17 cellular contexts compared by ENCODE assay signal in the genomic region with DNA sequence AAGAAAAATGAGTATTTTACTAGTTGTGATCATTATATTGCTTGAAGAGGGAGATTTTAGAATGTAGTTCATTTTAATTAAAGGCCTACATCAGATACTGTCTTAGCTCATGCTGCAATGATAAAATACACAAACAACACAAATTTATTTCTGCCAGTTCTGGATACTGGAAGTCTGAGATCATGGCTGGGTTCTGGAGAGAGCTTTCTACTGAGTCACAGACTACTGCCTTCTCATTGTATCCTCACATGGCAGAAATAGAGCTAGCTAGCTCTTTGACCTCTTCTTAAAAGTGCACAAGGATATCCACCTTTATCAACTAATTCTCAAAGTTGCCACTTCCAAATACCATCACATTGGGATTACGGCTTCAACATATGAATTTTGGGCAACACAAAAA. TPM values are rescaled to one million over a fixed set of nuclear protein-coding genes. Genes with fewer than 3 reads are reported as not detected.
A peak's percentile ranks its signal among the peaks of the same experiment; 100 is the strongest.
DNase-seq lines count a peak whose midpoint lies in the region; ATAC-seq and TF ChIP-seq lines count a peak whose summit lies in the region.
"Had no signal": no experiment of that assay in that cellular context is flagged by ENCODE, and none has a peak within 500 bp of the region (broad histone marks: within the 10 kb centered on the region; RNA-seq: fewer than 3 reads in every experiment).

No MANE protein-coding gene starts in this region.

- no peak overlapping the region for H3K4me2 ChIP-seq in PC-3 (ENCODE audit: low read length)

- no peaks in the 10 kb centered on the region for H3K9me3 Mint-ChIP-seq in natural killer cell treated with Interleukin-12 subunit alpha and Interleukin-12 subunit beta and Interleukin-15 and Interleukin-18, amount 100 ng/mL, for 72 hours

- H3K9ac ChIP-seq in PC-3 (ENCODE audit: low read length) = no peak overlapping the region

- TF ChIP-seq CTCF in stomach (IDR thresholded peaks at IDR 0.05) (no peak), PC-3 (conservative IDR thresholded peaks at IDR 0.05; ENCODE audit: low read depth, low read length) (no peak)

- intact Hi-C loops in stomach (cut with DNase I; ENCODE audit: low total_unique reads) (no loop called here), PC-3 (cut with micrococcal nuclease) (loop anchor here (5.0 kb wide), 1 partner anchor 68 kb away; no protein-coding TSS in a partner anchor)

- no TSS peak for BruUV-seq in PC-3 (replicated peaks; lab: Mats Ljungman, UMichigan)

- H3K79me2 ChIP-seq in PC-3 (ENCODE audit: low read length) = no peaks in the 10 kb centered on the region

- ATAC-seq in natural killer cell treated with Interleukin-12 subunit alpha and Interleukin-12 subunit beta and Interleukin-15 and Interleukin-18, amount 100 ng/mL, for 72 hours = no peak
- ATAC-seq in PC-3 = no peak

- H4K20me1 ChIP-seq in PC-3 (ENCODE audit: low read length) = no peaks in the 10 kb centered on the region

- no peak for TF ChIP-seq EP300 in stomach (IDR thresholded peaks at IDR 0.05)

- POLR2A ChIA-PET in PC-3 (lab: Charles Lee; ENCODE audit: unreplicated experiment) = interaction anchor here (0.6 kb wide), 1 partner anchor 251 kb away, joined by 3 read pairs; no protein-coding TSS in a partner anchor

- H3K9me3 ChIP-seq in mesodermal cell (ENCODE audit: control insufficient read depth, low read length) (no peaks in the 10 kb centered on the region), stomach (no peaks in the 10 kb centered on the region), PC-3 (ENCODE audit: low read length) (no peaks in the 10 kb centered on the region)
- H3K9me3 ChIP-seq: colonic mucosa, esophagus squamous epithelium, ovary had no signal

- TF ChIP-seq POLR2A in stomach (IDR thresholded peaks at IDR 0.05) = no peak

- H3K27ac ChIP-seq in mesodermal cell (ENCODE audit: low read depth, low read length, severe bottlenecking) (peak overlapping the region; percentile 38), stomach (no peak overlapping the region), PC-3 (ENCODE audit: low read length) (no peak overlapping the region)
- H3K27ac ChIP-seq: colonic mucosa, esophagus squamous epithelium, ovary had no signal

- no peaks in the 10 kb centered on the region for H3K9me2 ChIP-seq in PC-3 (replicated peaks; ENCODE audit: low read length)

- H3K4me1 Mint-ChIP-seq in natural killer cell treated with Interleukin-12 subunit alpha and Interleukin-12 subunit beta and Interleukin-15 and Interleukin-18, amount 100 ng/mL, for 72 hours (ENCODE audit: low read depth in 2 of 2) = no peaks in the 10 kb centered on the region
- H3K4me1 Mint-ChIP-seq: B cell had no signal

- no peak overlapping the region for H3K4me3 ChIP-seq in mesodermal cell (ENCODE audit: extremely low read depth, insufficient read depth, low read length, poor library complexity, severe bottlenecking)
- H3K4me3 ChIP-seq in stomach = no peak overlapping the region
- H3K4me3 ChIP-seq in PC-3 (ENCODE audit: low read length) = no peak overlapping the region
- H3K4me3 ChIP-seq: colonic mucosa, esophagus squamous epithelium, ovary had no signal

- no peaks in the 10 kb centered on the region for H3K27me3 ChIP-seq in stomach
- H3K27me3 ChIP-seq in PC-3 (ENCODE audit: low read length) = no peaks in the 10 kb centered on the region
- H3K27me3 ChIP-seq: colonic mucosa, esophagus squamous epithelium, ovary had no signal

- H3K27ac Mint-ChIP-seq in natural killer cell treated with Interleukin-12 subunit alpha and Interleukin-12 subunit beta and Interleukin-15 and Interleukin-18, amount 100 ng/mL, for 72 hours = no peak overlapping the region
- H3K27ac Mint-ChIP-seq: activated naive CD8-positive, alpha-beta T cell; B cell had no signal

- peak; percentile 39 for DNase-seq in AG20443 (ENCODE audit: low spot score)
- peak; percentile 15 for DNase-seq in NCI-H226
- DNase-seq in dedifferentiated amniotic fluid mesenchymal stem cell (ENCODE audit: extremely low spot score) = peak; percentile 51
- DNase-seq in NCI-H69 (lab: John Stamatoyannopoulos, UW) = no peak
- DNase-seq in stomach = no peak
- DNase-seq in natural killer cell treated with Interleukin-12 subunit alpha and Interleukin-12 subunit beta and Interleukin-15 and Interleukin-18, amount 100 ng/mL, for 72 hours (ENCODE audit: low spot score) = no peak
- DNase-seq in PC-3 = no peak
- DNase-seq: activated CD4-positive, alpha-beta T cell treated with anti-CD3 and anti-CD28 coated beads for 4 hours; colonic mucosa; DMS 273 treated with DMSO at 0.1 percent for 48 hours; esophagus squamous epithelium; NK-92 treated with Interleukin-12 subunit alpha and Interleukin-12 subunit beta, amount 100 ng/mL, for 24 hours; ovary; SHP77 treated with DMSO at 0.1 percent for 48 hours had no signal

- no peak overlapping the region for H2AFZ ChIP-seq in PC-3 (ENCODE audit: low read length)

- CTCF ChIA-PET in PC-3 (lab: Charles Lee) = no interaction called here

- H3K4me1 ChIP-seq in mesodermal cell (ENCODE audit: control insufficient read depth, insufficient read depth, low read length, poor library complexity, severe bottlenecking) (peaks cover 5% of the 10 kb centered on the region), stomach (no peaks in the 10 kb centered on the region), PC-3 (ENCODE audit: insufficient read depth, low read length) (no peaks in the 10 kb centered on the region)
- H3K4me1 ChIP-seq: colonic mucosa had no signal

- H3F3A ChIP-seq in PC-3 (ENCODE audit: low read length, unreplicated experiment) = no peaks in the 10 kb centered on the region

- H3K36me3 ChIP-seq in mesodermal cell (ENCODE audit: control insufficient read depth, insufficient read depth, low read length) (peaks cover 33% of the 10 kb centered on the region), stomach (peaks cover 0 to 30% (median 22%) of the 10 kb centered on the region in 4 donors), PC-3 (ENCODE audit: low read depth, low read length) (peaks cover 9% of the 10 kb centered on the region; the same call in 1 of the 2 replicates)
- H3K36me3 ChIP-seq: colonic mucosa, ovary had no signal

- no peak overlapping the region for H3K4me3 Mint-ChIP-seq in natural killer cell treated with Interleukin-12 subunit alpha and Interleukin-12 subunit beta and Interleukin-15 and Interleukin-18, amount 100 ng/mL, for 72 hours
- H3K4me3 Mint-ChIP-seq: activated naive CD8-positive, alpha-beta T cell; B cell had no signal

- H3K27me3 Mint-ChIP-seq in natural killer cell treated with Interleukin-12 subunit alpha and Interleukin-12 subunit beta and Interleukin-15 and Interleukin-18, amount 100 ng/mL, for 72 hours = no peaks in the 10 kb centered on the region
- H3K27me3 Mint-ChIP-seq: activated naive CD8-positive, alpha-beta T cell; B cell had no signal

- H3K36me3 Mint-ChIP-seq in natural killer cell treated with Interleukin-12 subunit alpha and Interleukin-12 subunit beta and Interleukin-15 and Interleukin-18, amount 100 ng/mL, for 72 hours = peaks cover 16% of the 10 kb centered on the region

- no CpG with 5 or more reads among the region's 1 CpG for WGBS in mesodermal cell (ENCODE audit: insufficient coverage in 2 of 2), 2 experiments
- WGBS in stomach, 5 donors = 93 to 100% (median 98%) methylated on average over 1 of the region's 1 CpG

RNA-seq across cellular contexts. Expression of gene MIS18BP1, which starts 53.8 kb away (rescaled TPM):
- 56.6 TPM for polyA plus RNA-seq in mesodermal cell (2013, experiment 1 of 2)
- polyA plus RNA-seq in mesodermal cell (2013, experiment 2 of 2) = 66.3 TPM
- total RNA-seq in stomach (10 to 100 TPM; 10.7 to 67.7 (median 44.2) TPM), PC-3 (2014; rRNA removed) (39.3 and 42.3 TPM in 2 replicates)
- polyA plus RNA-seq in stomach = 1 to 10 TPM; 4.4 to 6.1 (median 5.0) TPM
- 10 to 100 TPM; 33.4 to 61.8 TPM for total RNA-seq in natural killer cell treated with Interleukin-12 subunit alpha and Interleukin-12 subunit beta and Interleukin-15 and Interleukin-18, amount 100 ng/mL, for 72 hours

Comparison
In these comparisons a context has a peak if more than half of its experiments do, and no peak if none do; other contexts are left out.
1. DNase-seq: peak in AG20443 (single experiment), NCI-H226 (single experiment) and dedifferentiated amniotic fluid mesenchymal stem cell (single experiment); none in NCI-H69 (single experiment), stomach (single experiment), natural killer cell treated with Interleukin-12 subunit alpha and Interleukin-12 subunit beta and Interleukin-15 and Interleukin-18, amount 100 ng/mL, for 72 hours (single experiment) and PC-3 (single experiment).